In the genomic region with DNA sequence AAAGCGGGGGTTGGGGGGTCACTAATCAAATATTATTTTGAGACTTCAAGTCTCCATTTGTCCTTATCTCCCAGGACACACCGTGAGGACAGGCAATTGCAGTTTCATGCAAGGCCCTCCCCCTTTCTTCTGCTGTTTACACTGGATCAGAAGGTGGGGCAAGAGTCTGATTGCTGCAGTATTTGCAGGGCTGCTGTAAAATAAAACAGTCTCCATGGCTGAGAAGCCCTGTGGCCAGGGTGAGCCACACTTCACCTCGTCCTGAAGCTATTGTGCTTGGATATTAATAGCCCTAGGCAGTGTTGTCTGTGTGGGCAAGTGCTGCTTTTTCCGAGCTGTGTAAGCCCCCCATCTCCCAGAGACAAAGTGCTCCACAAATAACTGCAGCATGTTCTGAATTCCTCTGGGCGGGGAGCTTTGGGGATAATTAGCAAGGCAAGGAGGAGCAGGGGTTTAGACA, we compare ENCODE assay signal across 18 cellular contexts.
DNase-seq lines count a peak whose midpoint lies in the region; TF ChIP-seq lines count a peak whose summit lies in the region.
"Had no signal": no experiment of that assay in that cellular context is flagged by ENCODE, and none has a peak within 500 bp of the region (broad histone marks: within the 10 kb centered on the region; RNA-seq: fewer than 3 reads in every experiment).

No MANE protein-coding gene starts in this region.

- H3K27me3 ChIP-seq in iPS-20b (ENCODE audit: insufficient read depth, low read length) (no peaks in the 10 kb centered on the region), smooth muscle cell (ENCODE audit: low read depth) (no peaks in the 10 kb centered on the region)
- H3K27me3 ChIP-seq: brain microvascular endothelial cell, esophagus muscularis mucosa, tibial artery had no signal

- no peaks in the 10 kb centered on the region for H3F3A ChIP-seq in smooth muscle cell (ENCODE audit: low read depth)

- peak overlapping the region; percentile 30; the same call in 1 of the 2 replicates for H3K9ac ChIP-seq in iPS-20b (ENCODE audit: low read depth, low read length)
- H3K9ac ChIP-seq in smooth muscle cell (ENCODE audit: low read depth), result no peak overlapping the region

- no peak overlapping the region for H3K4me2 ChIP-seq in smooth muscle cell

- H3K9me3 ChIP-seq in iPS-20b (ENCODE audit: insufficient read depth, low read depth, low read length) (no peaks in the 10 kb centered on the region), smooth muscle cell (replicated peaks; ENCODE audit: low read depth) (no peaks in the 10 kb centered on the region)
- H3K9me3 ChIP-seq: esophagus muscularis mucosa, tibial artery had no signal

- H2AFZ ChIP-seq in smooth muscle cell (ENCODE audit: low read depth), result peak overlapping the region; percentile 21

- no peak for TF ChIP-seq CTCF in smooth muscle cell (IDR thresholded peaks at IDR 0.05; ENCODE audit: borderline replicate concordance, insufficient read depth, poor library complexity, severe bottlenecking)

- H3K27ac ChIP-seq in iPS-20b (ENCODE audit: low read length) (no peak overlapping the region), smooth muscle cell (ENCODE audit: low read depth) (no peak overlapping the region)
- H3K27ac ChIP-seq: brain microvascular endothelial cell, C4-2B, esophagus muscularis mucosa, skin epidermis, tibial artery had no signal

- no peaks in the 10 kb centered on the region for H3K36me3 ChIP-seq in iPS-20b (ENCODE audit: insufficient read depth, low read depth, low read length)
- no peaks in the 10 kb centered on the region for H3K36me3 ChIP-seq in smooth muscle cell (ENCODE audit: low read depth)
- H3K36me3 ChIP-seq: brain microvascular endothelial cell, esophagus muscularis mucosa, tibial artery had no signal

- DNase-seq in NCI-H1417 (lab: John Stamatoyannopoulos, UW) (peak; percentile 20 to 77 (median 52)), NCI-H1417 treated with DMSO at 0.1 percent for 48 hours (lab: John Stamatoyannopoulos, UW) (no peak), NCI-H69 (lab: John Stamatoyannopoulos, UW) (peak; percentile 83), smooth muscle cell (lab: John Stamatoyannopoulos, UW; ENCODE audit: unreplicated experiment) (no peak), NCI-H226 (no peak), NCI-H1105 treated with DMSO at 0.1 percent for 48 hours (lab: John Stamatoyannopoulos, UW) (no peak), activated T-cell treated with anti-CD3 and anti-CD28 coated beads for 4 hours (no peak)
- DNase-seq: activated CD4-positive, alpha-beta T cell treated with anti-CD3 and anti-CD28 coated beads, Interleukin-2, amount 10 ng/mL, durations not matched to agents 24 days and 14 days; activated T-cell treated with anti-CD3 and anti-CD28 coated beads, Interleukin-2, amount 50 U/mL, for 1 hour; brain microvascular endothelial cell; dermis blood vessel endothelial cell; DND-41; NCI-H1092; tibial artery had no signal

- peak overlapping the region; percentile 6; the same call in 1 of the 2 replicates for H3K4me3 ChIP-seq in iPS-20b (ENCODE audit: low read length)
- H3K4me3 ChIP-seq in smooth muscle cell, result no peak overlapping the region
- H3K4me3 ChIP-seq: esophagus muscularis mucosa, skin epidermis, tibial artery had no signal

- no peaks in the 10 kb centered on the region for H3K79me2 ChIP-seq in smooth muscle cell (ENCODE audit: low read depth)

- H3K4me1 ChIP-seq in iPS-20b (ENCODE audit: insufficient read depth, low read length), result peaks cover 32% of the 10 kb centered on the region
- peaks cover 12% of the 10 kb centered on the region for H3K4me1 ChIP-seq in smooth muscle cell (ENCODE audit: low read depth)
- H3K4me1 ChIP-seq: tibial artery had no signal

- WGBS in smooth muscle cell (ENCODE audit: low lambda C conversion rate), result 32% methylated on average over 5 of the region's 5 CpGs

- H4K20me1 ChIP-seq in smooth muscle cell (ENCODE audit: low read depth), result no peaks in the 10 kb centered on the region

Comparison
In these comparisons a context has a peak if more than half of its experiments do, and no peak if none do; other contexts are left out.
1. DNase-seq: peak in NCI-H1417 (3 of 3) and NCI-H69 (single experiment); none in NCI-H1417 treated with DMSO at 0.1 percent for 48 hours (single experiment), smooth muscle cell (single experiment), NCI-H226 (single experiment), NCI-H1105 treated with DMSO at 0.1 percent for 48 hours (single experiment) and activated T-cell treated with anti-CD3 and anti-CD28 coated beads for 4 hours (single experiment).